ENCODE assay signal across 30 cellular contexts in genomic region chr5:115189866-115190265, GRCh38. TPM values are rescaled to one million over a fixed set of nuclear protein-coding genes. Genes with fewer than 3 reads are reported as not detected.
"Had no signal": no experiment of that assay in that cellular context is flagged by ENCODE, and none has a peak within 500 bp of the region (broad histone marks: within the 10 kb centered on the region; RNA-seq: fewer than 3 reads in every experiment).

No MANE protein-coding gene starts in this region.

- H3K27me3 ChIP-seq: ascending aorta, cardiac muscle cell, SJCRH30 had no signal

- H3K4me1 ChIP-seq: ascending aorta, SJCRH30 had no signal

- H3K9ac ChIP-seq: KMS-11 had no signal

- H3K36me3 ChIP-seq: ascending aorta, cardiac muscle cell, SJCRH30, WERI-Rb-1 had no signal

- ATAC-seq: activated CD8-positive, alpha-beta T cell treated with anti-CD3 and anti-CD28 coated beads for 36 hours; activated T-cell treated with anti-CD3 and anti-CD28 coated beads, Interleukin-2, amount 50 U/mL, for 72 hours; activated T-helper 17 cell treated with anti-CD3 and anti-CD28 coated beads, Interleukin-2, amount 50 U/mL, for 72 hours; Panc1 had no signal

- H3K9me3 ChIP-seq: ascending aorta, SJCRH30 had no signal

- DNase-seq: activated CD4-positive, alpha-beta T cell treated with anti-CD3 and anti-CD28 coated beads, Interleukin-2, amount 10 ng/mL, durations not matched to agents 24 days and 14 days; activated CD4-positive, alpha-beta T cell treated with anti-CD3 and anti-CD28 coated beads, Interleukin-2, amount 50 U/mL, for 4 hours; activated CD8-positive, alpha-beta T cell treated with anti-CD3 and anti-CD28 coated beads for 36 hours; activated effector memory CD4-positive, alpha-beta T cell treated with anti-CD3 and anti-CD28 coated beads, Interleukin-2, amount 50 U/mL, for 16 hours; activated naive CD4-positive, alpha-beta T cell; activated naive CD4-positive, alpha-beta T cell treated with anti-CD3 and anti-CD28 coated beads, Interleukin-2, amount 50 U/mL, for 16 hours; activated naive CD8-positive, alpha-beta T cell treated with anti-CD3 and anti-CD28 coated beads for 36 hours; activated T-cell treated with anti-CD3 and anti-CD28 coated beads, Interleukin-2, amount 50 U/mL, for 1 hour; activated T-cell treated with anti-CD3 and anti-CD28 coated beads, Interleukin-2, amount 50 U/mL, for 72 hours; amygdala; MM.1S; MV-4-11; NCI-H1092; NCI-H1436 treated with DMSO at 0.1 percent for 48 hours; NCI-H187 treated with DMSO at 0.1 percent for 48 hours; NCI-H2081; NCI-H345; NCI-H524 treated with DMSO at 0.1 percent for 48 hours; SHP77; SJCRH30; T1000; WERI-Rb-1 had no signal

- H3K27ac Mint-ChIP-seq: activated CD4-positive, alpha-beta T cell treated with anti-CD3 and anti-CD28 coated beads, Interleukin-2, amount 10 ng/mL, durations not matched to agents 24 days and 14 days; activated CD8-positive, alpha-beta T cell treated with anti-CD3 and anti-CD28 coated beads for 36 hours; activated naive CD8-positive, alpha-beta T cell treated with anti-CD3 and anti-CD28 coated beads for 36 hours; activated T-cell treated with anti-CD3 and anti-CD28 coated beads, Interleukin-2, amount 50 U/mL, for 72 hours; activated T-helper 17 cell treated with anti-CD3 and anti-CD28 coated beads, Interleukin-2, amount 50 U/mL, for 72 hours had no signal

- H3K27ac ChIP-seq: ascending aorta, cardiac muscle cell, KMS-11, SJCRH30, SK-N-MC, WERI-Rb-1 had no signal

- H3K9me3 Mint-ChIP-seq: activated CD4-positive, alpha-beta T cell treated with anti-CD3 and anti-CD28 coated beads, Interleukin-2, amount 10 ng/mL, durations not matched to agents 24 days and 14 days; activated naive CD8-positive, alpha-beta T cell treated with anti-CD3 and anti-CD28 coated beads for 36 hours; activated T-cell treated with anti-CD3 and anti-CD28 coated beads, Interleukin-2, amount 50 U/mL, for 72 hours; activated T-helper 17 cell treated with anti-CD3 and anti-CD28 coated beads, Interleukin-2, amount 50 U/mL, for 72 hours; central memory CD8-positive, alpha-beta T cell had no signal

- H3K4me3 Mint-ChIP-seq: activated CD4-positive, alpha-beta T cell treated with anti-CD3 and anti-CD28 coated beads, Interleukin-2, amount 10 ng/mL, durations not matched to agents 24 days and 14 days; activated CD8-positive, alpha-beta T cell treated with anti-CD3 and anti-CD28 coated beads for 36 hours; activated naive CD8-positive, alpha-beta T cell treated with anti-CD3 and anti-CD28 coated beads for 36 hours; activated T-cell treated with anti-CD3 and anti-CD28 coated beads, Interleukin-2, amount 50 U/mL, for 72 hours; activated T-helper 17 cell treated with anti-CD3 and anti-CD28 coated beads, Interleukin-2, amount 50 U/mL, for 72 hours; central memory CD8-positive, alpha-beta T cell had no signal

- H3K4me1 Mint-ChIP-seq: activated CD4-positive, alpha-beta T cell treated with anti-CD3 and anti-CD28 coated beads, Interleukin-2, amount 10 ng/mL, durations not matched to agents 24 days and 14 days; activated naive CD8-positive, alpha-beta T cell treated with anti-CD3 and anti-CD28 coated beads for 36 hours; activated T-helper 17 cell treated with anti-CD3 and anti-CD28 coated beads, Interleukin-2, amount 50 U/mL, for 72 hours; central memory CD8-positive, alpha-beta T cell had no signal

- H3K4me3 ChIP-seq: ascending aorta, cardiac muscle cell, SJCRH30, SK-N-MC had no signal

- H3K36me3 Mint-ChIP-seq: activated naive CD8-positive, alpha-beta T cell treated with anti-CD3 and anti-CD28 coated beads for 36 hours had no signal

RNA-seq across cellular contexts. Expression of gene TRIM36, which starts 20.2 kb away (rescaled TPM):
- total RNA-seq: activated T-cell treated with anti-CD3 and anti-CD28 coated beads, Interleukin-2, amount 50 U/mL, for 72 hours; T-helper 2 cell treated with Interferon-gamma antibody and Interleukin-4, amounts not matched to agents 100 ng/mL and 5 ng/mL, for 36 hours had no signal
